ENCODE assay signal across 8 cellular contexts in the genomic region with DNA sequence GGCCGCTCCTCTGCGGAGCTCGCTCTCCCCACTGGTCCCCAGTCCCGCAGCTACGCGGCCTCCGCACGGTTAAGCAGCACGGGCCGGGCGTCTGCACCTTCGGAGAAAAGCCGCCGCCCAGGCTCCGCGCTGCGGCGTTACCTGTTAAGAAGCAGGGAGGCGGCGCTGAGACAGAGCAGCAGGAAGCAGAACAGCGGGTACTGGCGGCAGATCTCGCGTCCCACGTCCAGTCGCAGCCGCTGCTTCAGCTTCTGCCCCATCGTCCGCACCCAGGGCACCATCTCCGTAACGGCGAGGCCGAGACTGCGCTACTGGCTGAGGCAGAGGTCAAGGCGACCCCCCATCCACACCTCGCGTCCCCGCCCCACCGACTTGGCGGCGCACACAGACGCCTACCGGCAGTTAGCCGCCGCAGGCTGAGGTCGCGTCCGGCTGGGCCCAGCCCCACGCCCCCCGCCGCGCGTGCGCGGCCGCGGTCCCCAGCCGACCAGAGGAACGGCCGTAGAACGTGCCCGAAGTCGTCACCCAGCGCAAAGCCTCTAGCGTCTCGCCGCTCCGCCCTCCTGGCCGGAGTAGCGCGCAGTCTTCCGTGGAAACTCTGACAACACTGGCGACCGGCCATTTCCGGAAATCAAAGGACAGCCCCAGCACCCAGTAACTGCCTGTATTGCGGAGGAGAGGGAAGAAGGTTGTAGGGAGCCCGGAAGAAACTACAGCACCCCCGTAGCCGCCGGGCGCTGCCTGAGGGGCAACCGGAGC. TPM values are rescaled to one million over a fixed set of nuclear protein-coding genes. Genes with fewer than 3 reads are reported as not detected.
DNase-seq lines count a peak whose midpoint lies in the region; ATAC-seq and TF ChIP-seq lines count a peak whose summit lies in the region.

A gene with protein sequence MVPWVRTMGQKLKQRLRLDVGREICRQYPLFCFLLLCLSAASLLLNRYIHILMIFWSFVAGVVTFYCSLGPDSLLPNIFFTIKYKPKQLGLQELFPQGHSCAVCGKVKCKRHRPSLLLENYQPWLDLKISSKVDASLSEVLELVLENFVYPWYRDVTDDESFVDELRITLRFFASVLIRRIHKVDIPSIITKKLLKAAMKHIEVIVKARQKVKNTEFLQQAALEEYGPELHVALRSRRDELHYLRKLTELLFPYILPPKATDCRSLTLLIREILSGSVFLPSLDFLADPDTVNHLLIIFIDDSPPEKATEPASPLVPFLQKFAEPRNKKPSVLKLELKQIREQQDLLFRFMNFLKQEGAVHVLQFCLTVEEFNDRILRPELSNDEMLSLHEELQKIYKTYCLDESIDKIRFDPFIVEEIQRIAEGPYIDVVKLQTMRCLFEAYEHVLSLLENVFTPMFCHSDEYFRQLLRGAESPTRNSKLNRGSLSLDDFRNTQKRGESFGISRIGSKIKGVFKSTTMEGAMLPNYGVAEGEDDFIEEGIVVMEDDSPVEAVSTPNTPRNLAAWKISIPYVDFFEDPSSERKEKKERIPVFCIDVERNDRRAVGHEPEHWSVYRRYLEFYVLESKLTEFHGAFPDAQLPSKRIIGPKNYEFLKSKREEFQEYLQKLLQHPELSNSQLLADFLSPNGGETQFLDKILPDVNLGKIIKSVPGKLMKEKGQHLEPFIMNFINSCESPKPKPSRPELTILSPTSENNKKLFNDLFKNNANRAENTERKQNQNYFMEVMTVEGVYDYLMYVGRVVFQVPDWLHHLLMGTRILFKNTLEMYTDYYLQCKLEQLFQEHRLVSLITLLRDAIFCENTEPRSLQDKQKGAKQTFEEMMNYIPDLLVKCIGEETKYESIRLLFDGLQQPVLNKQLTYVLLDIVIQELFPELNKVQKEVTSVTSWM (minus strand): TSS at position 421 of the 759 bp plus-strand sequence. CDS start 140 bp downstream, at position 281.

- peak; percentile 97 for DNase-seq in NB4 (ENCODE audit: low read depth)
- DNase-seq in SKM-1 (lab: John Stamatoyannopoulos, UW; ENCODE audit: unreplicated experiment): peak; percentile 92
- DNase-seq in activated naive CD4-positive, alpha-beta T cell treated with anti-CD3 and anti-CD28 coated beads, Interleukin-2, amount 50 U/mL, for 72 hours (ENCODE audit: low spot score in 2 of 2): peak; percentile 69 to 94
- peak; percentile 98 for DNase-seq in glomerular visceral epithelial cell (ENCODE audit: extremely low spot score)
- DNase-seq in omental fat pad (ENCODE audit: low spot score): peak; percentile 70

- peak; percentile 88 for ATAC-seq in HG02571 (IDR thresholded peaks at IDR 0.05; ENCODE audit: unreplicated experiment)
- ATAC-seq in activated naive CD4-positive, alpha-beta T cell treated with anti-CD3 and anti-CD28 coated beads, Interleukin-2, amount 50 U/mL, for 72 hours: peak; percentile 85 to 90
- ATAC-seq in omental fat pad (ENCODE audit: low FRiP score): peak; percentile 98

- H3K4me3 ChIP-seq in NB4 (ENCODE audit: low read depth, low read length): peak within 1 kb of the TSS; percentile 88

- TF ChIP-seq POLR2A in GM10847 (IDR thresholded peaks at IDR 0.05; ENCODE audit: extremely low read depth, insufficient read length) (peak; percentile 83), NB4 (IDR thresholded peaks at IDR 0.05; ENCODE audit: extremely low read depth, insufficient read length) (peak; percentile 81)

- H3K36me3 Mint-ChIP-seq in activated naive CD4-positive, alpha-beta T cell treated with anti-CD3 and anti-CD28 coated beads, Interleukin-2, amount 50 U/mL, for 72 hours: peaks cover 31 to 38% of the 10 kb centered on the region in 2 donors

- TF ChIP-seq CTCF in NB4 (IDR thresholded peaks at IDR 0.05; ENCODE audit: low read depth, low read length): no peak
- no peak for TF ChIP-seq CTCF in omental fat pad (IDR thresholded peaks at IDR 0.05)

- H3K27ac ChIP-seq in temporal lobe (ENCODE audit: low read depth, low read length): peak within 1 kb of the TSS; percentile 80

- H3K9me3 Mint-ChIP-seq in activated naive CD4-positive, alpha-beta T cell treated with anti-CD3 and anti-CD28 coated beads, Interleukin-2, amount 50 U/mL, for 72 hours: peaks cover 0 to 6% of the 10 kb centered on the region in 2 donors

- H3K27ac Mint-ChIP-seq in activated naive CD4-positive, alpha-beta T cell treated with anti-CD3 and anti-CD28 coated beads, Interleukin-2, amount 50 U/mL, for 72 hours: peak within 1 kb of the TSS; percentile 96 to 98

RNA-seq across cellular contexts. Expression of the gene that starts here (rescaled TPM):
- 10 to 100 TPM; 53.6 to 54.8 TPM for total RNA-seq in activated naive CD4-positive, alpha-beta T cell treated with anti-CD3 and anti-CD28 coated beads, Interleukin-2, amount 50 U/mL, for 72 hours
- total RNA-seq in omental fat pad (10 to 100 TPM; 62.8 to 97.6 (median 85.9) TPM), temporal lobe (138 TPM)

Comparison
In these comparisons a context has a peak if more than half of its experiments do, and no peak if none do; other contexts are left out.
1. Peak in every context shown above with its lines: DNase-seq, ATAC-seq, H3K4me3 ChIP-seq and H3K27ac ChIP-seq.